8 cellular contexts compared by ENCODE assay signal in the genomic region with DNA sequence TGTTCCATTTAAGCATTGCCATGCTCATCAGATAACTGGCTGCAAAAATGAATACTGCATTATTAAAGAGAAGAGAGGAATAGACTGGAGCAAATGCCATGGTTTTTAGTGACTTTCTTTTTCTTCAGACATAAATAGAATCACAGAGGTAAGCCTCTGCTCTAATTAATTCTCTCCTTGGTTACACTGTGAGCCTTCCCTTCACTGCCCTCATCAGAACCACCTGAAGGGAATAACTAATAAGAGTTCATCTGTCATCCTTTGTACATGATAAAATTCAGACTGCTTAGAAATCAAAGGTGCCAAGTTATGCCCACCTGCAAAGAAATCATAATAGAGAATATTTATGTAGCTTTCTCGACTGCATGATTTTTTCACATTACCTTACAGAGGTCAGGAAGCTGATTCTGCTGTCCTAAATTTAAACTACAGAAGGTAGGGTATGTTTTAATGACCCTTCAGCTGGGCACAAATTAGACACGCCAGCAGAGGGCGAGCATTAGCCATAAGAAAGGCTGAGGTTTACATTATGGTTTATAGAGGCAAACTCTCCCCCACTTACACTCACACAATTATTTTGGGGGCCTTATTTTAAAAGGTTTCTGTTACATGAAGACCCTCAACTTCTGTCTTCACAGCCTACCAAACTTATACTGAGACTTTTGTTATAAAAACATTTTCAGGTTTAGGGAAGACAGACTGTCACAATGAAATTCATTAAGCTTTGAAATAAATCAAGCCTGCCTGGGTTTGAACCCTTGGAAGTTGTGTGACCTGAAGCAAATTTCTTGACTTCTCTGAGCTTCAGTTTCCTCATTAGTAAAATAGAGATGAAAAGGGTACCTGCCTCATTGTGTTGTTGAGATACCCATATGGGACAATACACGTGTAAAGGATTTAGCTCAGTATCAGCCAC. TPM values are rescaled to one million over a fixed set of nuclear protein-coding genes. Genes with fewer than 3 reads are reported as not detected.
DNase-seq lines count a peak whose midpoint lies in the region; ATAC-seq, FAIRE-seq and TF ChIP-seq lines count a peak whose summit lies in the region.

No MANE protein-coding gene starts in this region.

- in situ Hi-C loops in gastrocnemius medialis (cut with MboI; ENCODE audit: low sequenced_read_pairs in 4 of 4), result no loop called here

- POLR2A ChIA-PET in RWPE1 (lab: Yijun Ruan, JAX; ENCODE audit: low non-redundant PET), result no interaction called here

- peak; percentile 9 for FAIRE-seq in GM18507 (lab: Jason Lieb, UNC)

- TF ChIP-seq POLR2A in gastrocnemius medialis (IDR thresholded peaks at IDR 0.05), result no peak

- H3K4me3 ChIP-seq in fibroblast of pulmonary artery (replicated peaks; ENCODE audit: low read depth, low read length) (no peak overlapping the region), gastrocnemius medialis (no peak overlapping the region)

- H3K27ac ChIP-seq in RWPE1 (no peak overlapping the region), gastrocnemius medialis (no peak overlapping the region)

- H3K9me3 ChIP-seq in gastrocnemius medialis, result no peaks in the 10 kb centered on the region

- TF ChIP-seq CTCF in RWPE1 (conservative IDR thresholded peaks at IDR 0.05; ENCODE audit: low read depth), result peak; percentile 77
- peak; percentile 58 for TF ChIP-seq CTCF in fibroblast of pulmonary artery (IDR thresholded peaks at IDR 0.05; ENCODE audit: low read length, missing control alignments)
- peak in 3 of 5 experiments; percentile 32 to 48 (median 44) for TF ChIP-seq CTCF in gastrocnemius medialis (IDR thresholded peaks at IDR 0.05 in 4 of 5, conservative IDR thresholded peaks at IDR 0.05 in 1 of 5)
- no peak for TF ChIP-seq CTCF in natural killer cell (IDR thresholded peaks at IDR 0.05)

- H3K4me1 ChIP-seq in gastrocnemius medialis, result no peaks in the 10 kb centered on the region

- H3K27me3 Mint-ChIP-seq in natural killer cell (ENCODE audit: low read depth in 2 of 2), result no peaks in the 10 kb centered on the region

- peak; percentile 8 to 9 for DNase-seq in AML-193 (lab: John Stamatoyannopoulos, UW)
- no peak for DNase-seq in GM18507 (ENCODE audit: extremely low spot score, insufficient read length, low read depth)
- DNase-seq in RWPE1 (ENCODE audit: low spot score), result no peak
- peak; percentile 37 for DNase-seq in fibroblast of pulmonary artery (ENCODE audit: low read depth)
- DNase-seq in gastrocnemius medialis, result no peak
- no peak for DNase-seq in GDM1 (lab: John Stamatoyannopoulos, UW)
- DNase-seq in natural killer cell, result no peak

- H3K4me1 Mint-ChIP-seq in natural killer cell, result no peaks in the 10 kb centered on the region

- H3K27me3 ChIP-seq in gastrocnemius medialis, result no peaks in the 10 kb centered on the region

- no peak overlapping the region for H3K4me3 Mint-ChIP-seq in natural killer cell

- no peak overlapping the region for H3K27ac Mint-ChIP-seq in natural killer cell

- H3K36me3 Mint-ChIP-seq in natural killer cell, result no peaks in the 10 kb centered on the region

- H3K9me3 Mint-ChIP-seq in natural killer cell, result peaks cover 0 to 3% of the 10 kb centered on the region in 2 donors

- CTCF ChIA-PET in RWPE1 (lab: Yijun Ruan, JAX), result interaction anchor here (0.5 to 1.3 kb wide), 11 partner anchors 9 to 1872 kb away, joined by 3 to 6 read pairs (median 3); no protein-coding TSS in a partner anchor

- intact Hi-C loops in gastrocnemius medialis (cut with DNase I; ENCODE audit: low total_unique reads), result loop anchor here (5.0 to 10.0 kb wide), 2 partner anchors 332 to 1144 kb away; no protein-coding TSS in a partner anchor
- intact Hi-C loops in natural killer cell (cut with micrococcal nuclease), result loop anchor here (10.0 kb wide), 1 partner anchor 1472 kb away; no protein-coding TSS in a partner anchor

- ATAC-seq in gastrocnemius medialis (no peak), GM21381 (IDR thresholded peaks at IDR 0.05; ENCODE audit: unreplicated experiment) (no peak), natural killer cell (no peak)

- H3K36me3 ChIP-seq in gastrocnemius medialis, result no peaks in the 10 kb centered on the region

RNA-seq across cellular contexts. Expression of a gene that starts 15.3 kb away (rescaled TPM):
- 1 to 10 TPM; 2.5 to 6.6 (median 3.6) TPM for total RNA-seq in gastrocnemius medialis
- not detected for total RNA-seq in natural killer cell

Comparison
In these comparisons a context has a peak if more than half of its experiments do, and no peak if none do; other contexts are left out.
1. DNase-seq: peak in AML-193 (2 of 2) and fibroblast of pulmonary artery (single experiment); none in GM18507 (single experiment), RWPE1 (single experiment), gastrocnemius medialis (0 of 2), GDM1 (single experiment) and natural killer cell (single experiment).